ENCODE assay signal across 24 cellular contexts in genomic region chr4:81595798-81596610, GRCh38.
"Had no signal": no experiment of that assay in that cellular context is flagged by ENCODE, and none has a peak within 500 bp of the region (broad histone marks: within the 10 kb centered on the region; RNA-seq: fewer than 3 reads in every experiment).

No MANE protein-coding gene starts in this region.

- H3K27ac Mint-ChIP-seq: activated naive CD8-positive, alpha-beta T cell; brain; effector memory CD8-positive, alpha-beta T cell; stimulated activated memory B cell treated with anti-CD40 and anti-IgM and Interleukin-4, amounts not matched to agents 10 μg/mL and 1 μg/mL and 100 μg/mL, for 72 hours; T-helper 2 cell treated with Interferon-gamma antibody and Interleukin-4, amounts not matched to agents 5 μg/mL and 100 μg/mL, for 36 hours had no signal

- ATAC-seq: effector memory CD8-positive, alpha-beta T cell; sciatic nerve; stimulated activated memory B cell treated with anti-CD40 and anti-IgM and Interleukin-4, amounts not matched to agents 10 μg/mL and 1 μg/mL and 100 μg/mL, for 72 hours had no signal

- H3K27me3 Mint-ChIP-seq: activated naive CD8-positive, alpha-beta T cell; stimulated activated memory B cell treated with anti-CD40 and anti-IgM and Interleukin-4, amounts not matched to agents 10 μg/mL and 1 μg/mL and 100 μg/mL, for 72 hours had no signal

- H3K27me3 ChIP-seq: ascending aorta, cardiac muscle cell, colonic mucosa, heart right ventricle, suprapubic skin, tibial artery had no signal

- H3K4me3 Mint-ChIP-seq: activated naive CD8-positive, alpha-beta T cell; brain; effector memory CD8-positive, alpha-beta T cell; nephron; stimulated activated memory B cell treated with anti-CD40 and anti-IgM and Interleukin-4, amounts not matched to agents 10 μg/mL and 1 μg/mL and 100 μg/mL, for 72 hours; T-helper 2 cell treated with Interferon-gamma antibody and Interleukin-4, amounts not matched to agents 5 μg/mL and 100 μg/mL, for 36 hours had no signal

- DNase-seq: activated CD4-positive, alpha-beta T cell treated with anti-CD3 and anti-CD28 coated beads for 48 hours; activated CD8-positive, alpha-beta memory T cell treated with anti-CD3 and anti-CD28 coated beads for 24 hours; activated effector memory CD4-positive, alpha-beta T cell treated with Interleukin-2 at 50 U/mL for 16 hours; activated naive CD4-positive, alpha-beta T cell treated with Interleukin-2 at 50 U/mL for 16 hours; cerebellar nuclear complex; colonic mucosa; effector memory CD8-positive, alpha-beta T cell; foreskin melanocyte; heart right ventricle; left ventricle myocardium superior; mammary epithelial cell; stimulated activated CD4-positive, alpha-beta T cell treated with anti-CD3 and anti-CD28 coated beads, Interleukin-4, amount 100 ng/mL, for 24 hours; T-helper 1 cell; tibial artery had no signal

- H3K27ac ChIP-seq: ascending aorta, cardiac muscle cell, heart right ventricle, skin epidermis, suprapubic skin, tibial artery had no signal

- H3K9me3 ChIP-seq: ascending aorta, colonic mucosa, suprapubic skin, tibial artery had no signal

- H3K4me1 ChIP-seq: ascending aorta, colonic mucosa had no signal

- H3K9me3 Mint-ChIP-seq: effector memory CD8-positive, alpha-beta T cell; nephron; stimulated activated memory B cell treated with anti-CD40 and anti-IgM and Interleukin-4, amounts not matched to agents 10 μg/mL and 1 μg/mL and 100 μg/mL, for 72 hours; T-helper 2 cell treated with Interferon-gamma antibody and Interleukin-4, amounts not matched to agents 5 μg/mL and 100 μg/mL, for 36 hours had no signal

- H3K36me3 Mint-ChIP-seq: activated naive CD8-positive, alpha-beta T cell; brain; stimulated activated memory B cell treated with anti-CD40 and anti-IgM and Interleukin-4, amounts not matched to agents 10 μg/mL and 1 μg/mL and 100 μg/mL, for 72 hours had no signal

- H3K4me3 ChIP-seq: ascending aorta, cardiac muscle cell, colonic mucosa, heart right ventricle, skin epidermis, suprapubic skin, tibial artery had no signal

- H3K36me3 ChIP-seq: ascending aorta, cardiac muscle cell, colonic mucosa, heart right ventricle, suprapubic skin, tibial artery had no signal
